ENCODE assay signal across 10 cellular contexts in the genomic region with DNA sequence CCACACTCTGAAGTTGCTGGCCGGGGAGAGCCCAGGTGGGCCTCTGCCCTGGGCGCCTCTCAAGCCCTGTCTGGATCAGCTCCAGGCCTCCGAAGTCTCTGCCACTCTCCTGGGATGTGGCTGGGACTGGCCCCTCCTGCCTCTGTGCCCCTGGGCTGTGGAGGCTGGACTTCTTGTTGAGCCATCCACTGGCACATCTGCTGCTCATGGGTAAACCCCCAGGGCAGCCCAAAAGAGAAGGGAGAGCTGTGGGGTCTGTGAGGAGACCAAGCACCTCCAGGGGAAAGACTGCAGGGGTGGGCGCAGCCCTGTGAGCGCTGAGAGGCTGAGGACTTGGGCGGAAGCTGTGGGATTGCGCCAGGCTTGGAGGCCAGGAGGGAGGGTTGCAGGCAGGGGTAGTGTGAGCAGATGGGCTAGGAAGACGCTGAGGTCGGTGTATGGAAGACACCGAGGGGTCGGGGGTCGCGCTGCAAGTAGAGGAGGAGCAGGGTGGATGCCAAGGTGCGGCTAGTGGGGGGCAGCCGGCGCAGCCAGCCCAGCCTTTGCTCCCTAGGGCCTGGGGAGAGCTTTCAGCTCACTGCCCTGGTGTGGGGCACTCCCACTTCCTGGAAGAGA.
A peak's percentile ranks its signal among the peaks of the same experiment; 100 is the strongest.
DNase-seq lines count a peak whose midpoint lies in the region; ATAC-seq lines count a peak whose summit lies in the region.
"Had no signal": no experiment of that assay in that cellular context is flagged by ENCODE, and none has a peak within 500 bp of the region (broad histone marks: within the 10 kb centered on the region; RNA-seq: fewer than 3 reads in every experiment).

No MANE protein-coding gene starts in this region.

- peaks cover 3% of the 10 kb centered on the region for H3K4me1 Mint-ChIP-seq in activated T-cell treated with anti-CD3 and anti-CD28 coated beads, Interleukin-2, amount 50 U/mL, for 72 hours (ENCODE audit: low read depth)
- peaks cover 5 to 17% of the 10 kb centered on the region in 2 donors for H3K4me1 Mint-ChIP-seq in stimulated activated naive B cell treated with anti-CD40 and anti-IgM and Interleukin-4, amounts not matched to agents 10 μg/mL and 1 μg/mL and 100 μg/mL, for 72 hours

- no peak for DNase-seq in activated T-cell treated with anti-CD3 and anti-CD28 coated beads, Interleukin-2, amount 50 U/mL, for 72 hours
- no peak for DNase-seq in activated T-cell treated with anti-CD3 and anti-CD28 coated beads for 4 hours
- DNase-seq in MV-4-11 (lab: John Stamatoyannopoulos, UW), result peak; percentile 34
- peak; percentile 8 for DNase-seq in iPS-NIHi11 (ENCODE audit: low spot score)
- no peak for DNase-seq in stimulated activated naive B cell treated with anti-CD40 and anti-IgM and Interleukin-4, amounts not matched to agents 10 μg/mL and 1 μg/mL and 100 μg/mL, for 72 hours
- no peak for DNase-seq in COLO829 (ENCODE audit: low spot score)
- DNase-seq in NCI-H510A treated with DMSO at 0.1 percent for 48 hours (lab: John Stamatoyannopoulos, UW), result no peak
- DNase-seq: NCI-H187 had no signal

- no peaks in the 10 kb centered on the region for H3K9me3 Mint-ChIP-seq in activated T-cell treated with anti-CD3 and anti-CD28 coated beads, Interleukin-2, amount 50 U/mL, for 72 hours
- H3K9me3 Mint-ChIP-seq in stimulated activated naive B cell treated with anti-CD40 and anti-IgM and Interleukin-4, amounts not matched to agents 10 μg/mL and 1 μg/mL and 100 μg/mL, for 72 hours, result no peaks in the 10 kb centered on the region
- H3K9me3 Mint-ChIP-seq: nephron had no signal

- H3K4me3 Mint-ChIP-seq in activated T-cell treated with anti-CD3 and anti-CD28 coated beads, Interleukin-2, amount 50 U/mL, for 72 hours, result no peak overlapping the region
- no peak overlapping the region for H3K4me3 Mint-ChIP-seq in stimulated activated naive B cell treated with anti-CD40 and anti-IgM and Interleukin-4, amounts not matched to agents 10 μg/mL and 1 μg/mL and 100 μg/mL, for 72 hours
- H3K4me3 Mint-ChIP-seq: nephron had no signal

- no peaks in the 10 kb centered on the region for H3K27me3 Mint-ChIP-seq in activated T-cell treated with anti-CD3 and anti-CD28 coated beads, Interleukin-2, amount 50 U/mL, for 72 hours (ENCODE audit: low read depth)
- H3K27me3 Mint-ChIP-seq in stimulated activated naive B cell treated with anti-CD40 and anti-IgM and Interleukin-4, amounts not matched to agents 10 μg/mL and 1 μg/mL and 100 μg/mL, for 72 hours, result peaks cover 3 to 16% of the 10 kb centered on the region in 2 donors

- no peaks in the 10 kb centered on the region for H3K36me3 Mint-ChIP-seq in activated T-cell treated with anti-CD3 and anti-CD28 coated beads, Interleukin-2, amount 50 U/mL, for 72 hours (ENCODE audit: insufficient read depth in 2 of 2)
- no peaks in the 10 kb centered on the region for H3K36me3 Mint-ChIP-seq in stimulated activated naive B cell treated with anti-CD40 and anti-IgM and Interleukin-4, amounts not matched to agents 10 μg/mL and 1 μg/mL and 100 μg/mL, for 72 hours

- H3K27ac Mint-ChIP-seq in activated T-cell treated with anti-CD3 and anti-CD28 coated beads, Interleukin-2, amount 50 U/mL, for 72 hours, result no peak overlapping the region
- no peak overlapping the region for H3K27ac Mint-ChIP-seq in stimulated activated naive B cell treated with anti-CD40 and anti-IgM and Interleukin-4, amounts not matched to agents 10 μg/mL and 1 μg/mL and 100 μg/mL, for 72 hours
- H3K27ac Mint-ChIP-seq: nephron had no signal

- ATAC-seq in activated T-cell treated with anti-CD3 and anti-CD28 coated beads, Interleukin-2, amount 50 U/mL, for 72 hours (replicated peaks in 1 of 2), result peak; percentile 6 to 14
- ATAC-seq in stimulated activated naive B cell treated with anti-CD40 and anti-IgM and Interleukin-4, amounts not matched to agents 10 μg/mL and 1 μg/mL and 100 μg/mL, for 72 hours (replicated peaks), result peak; percentile 8 to 17
- ATAC-seq in HG02885 (IDR thresholded peaks at IDR 0.05; ENCODE audit: poor library complexity, unreplicated experiment), result no peak

Comparison
In these comparisons a context has a peak if more than half of its experiments do, and no peak if none do; other contexts are left out.
1. DNase-seq: peak in MV-4-11 (single experiment) and iPS-NIHi11 (single experiment); none in activated T-cell treated with anti-CD3 and anti-CD28 coated beads, Interleukin-2, amount 50 U/mL, for 72 hours (0 of 2), activated T-cell treated with anti-CD3 and anti-CD28 coated beads for 4 hours (single experiment), stimulated activated naive B cell treated with anti-CD40 and anti-IgM and Interleukin-4, amounts not matched to agents 10 μg/mL and 1 μg/mL and 100 μg/mL, for 72 hours (single experiment), COLO829 (single experiment) and NCI-H510A treated with DMSO at 0.1 percent for 48 hours (single experiment).